Comparison of ENCODE assay signal across 9 cellular contexts in the genomic region with DNA sequence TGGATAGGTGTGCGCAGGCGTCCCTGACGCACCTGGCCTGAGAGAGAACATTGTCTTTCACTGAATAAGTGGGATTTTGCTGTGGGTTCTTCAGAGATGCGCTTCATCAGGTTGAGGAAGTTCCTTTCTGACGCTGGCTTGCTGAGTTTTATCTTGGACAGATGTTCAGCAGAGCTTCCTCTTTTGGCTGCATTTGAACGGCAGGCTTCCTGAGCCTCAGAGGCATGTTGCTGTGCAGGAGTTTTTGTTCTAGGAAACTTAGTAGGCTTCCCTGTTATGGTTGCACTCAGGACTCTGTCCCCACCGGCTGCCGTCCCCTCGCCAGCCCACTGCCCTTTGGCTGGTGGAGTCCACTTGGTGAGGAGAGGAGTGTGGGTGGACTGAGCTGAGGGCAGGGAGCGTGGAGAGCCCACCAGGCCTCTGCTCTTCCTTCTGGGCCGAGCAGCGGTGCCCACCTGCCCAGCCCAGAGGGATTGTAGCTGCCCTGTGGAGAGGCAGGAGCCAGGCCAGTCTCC. TPM values are rescaled to one million over a fixed set of nuclear protein-coding genes. Genes with fewer than 3 reads are reported as not detected.
DNase-seq lines count a peak whose midpoint lies in the region; ATAC-seq and TF ChIP-seq lines count a peak whose summit lies in the region.
"Had no signal": no experiment of that assay in that cellular context is flagged by ENCODE, and none has a peak within 500 bp of the region (broad histone marks: within the 10 kb centered on the region; RNA-seq: fewer than 3 reads in every experiment).

No MANE protein-coding gene starts in this region.

- H3K9me3 ChIP-seq in T-helper 17 cell (ENCODE audit: control insufficient read depth, low read length, poor library complexity, severe bottlenecking) (no peaks in the 10 kb centered on the region), lung (ENCODE audit: control insufficient read depth in 2 of 2, insufficient read depth in 1 of 2, low read length in 1 of 2) (no peaks in the 10 kb centered on the region), aorta (ENCODE audit: control insufficient read depth, low read length) (no peaks in the 10 kb centered on the region), colonic mucosa (no peaks in the 10 kb centered on the region)

- no peaks in the 10 kb centered on the region for H3K27me3 Mint-ChIP-seq in activated naive CD8-positive, alpha-beta T cell treated with anti-CD3 and anti-CD28 coated beads for 36 hours
- H3K27me3 Mint-ChIP-seq in activated naive CD8-positive, alpha-beta T cell treated with anti-CD3 and anti-CD28 coated beads, Interleukin-2, amount 50 U/mL, for 24 hours, result no peaks in the 10 kb centered on the region
- H3K27me3 Mint-ChIP-seq in T-helper 17 cell, result no peaks in the 10 kb centered on the region

- H3K9me3 Mint-ChIP-seq in activated naive CD8-positive, alpha-beta T cell treated with anti-CD3 and anti-CD28 coated beads for 36 hours, result no peaks in the 10 kb centered on the region
- no peaks in the 10 kb centered on the region for H3K9me3 Mint-ChIP-seq in activated naive CD8-positive, alpha-beta T cell treated with anti-CD3 and anti-CD28 coated beads, Interleukin-2, amount 50 U/mL, for 24 hours

- H3K36me3 ChIP-seq in lung (ENCODE audit: control insufficient read depth in 2 of 2, insufficient read depth in 2 of 2, low read length in 2 of 2) (peaks cover 8 to 54% of the 10 kb centered on the region in 2 donors), aorta (ENCODE audit: control insufficient read depth in 1 of 2, insufficient read depth in 2 of 2, low read length in 1 of 2) (peaks cover 0 to 2% of the 10 kb centered on the region in 2 donors), colonic mucosa (peaks cover 12% of the 10 kb centered on the region)

- H3K4me1 ChIP-seq in lung (ENCODE audit: control insufficient read depth in 2 of 2, insufficient read depth in 2 of 2, low read length in 2 of 2) (peaks cover 0 to 4% of the 10 kb centered on the region in 2 donors), aorta (ENCODE audit: control insufficient read depth in 1 of 2, insufficient read depth in 2 of 2, low read length in 2 of 2) (no peaks in the 10 kb centered on the region), colonic mucosa (no peaks in the 10 kb centered on the region)

- H3K27ac ChIP-seq in lung (ENCODE audit: low read depth in 1 of 2, low read length in 1 of 2) (peak overlapping the region; percentile 5 to 39), aorta (ENCODE audit: low read depth in 1 of 2, low read length in 2 of 2) (no peak overlapping the region), colonic mucosa (no peak overlapping the region)

- no peak for ATAC-seq in activated naive CD8-positive, alpha-beta T cell treated with anti-CD3 and anti-CD28 coated beads, Interleukin-2, amount 50 U/mL, for 24 hours
- ATAC-seq in T-helper 17 cell, result peak; percentile 58
- peak; percentile 35 for ATAC-seq in lung (ENCODE audit: insufficient read depth, low FRiP score)
- peak; percentile 21 for ATAC-seq in aorta (ENCODE audit: low FRiP score)
- no peak for ATAC-seq in GM19351 (IDR thresholded peaks at IDR 0.05; ENCODE audit: unreplicated experiment)
- ATAC-seq in HG02852 (IDR thresholded peaks at IDR 0.05; ENCODE audit: unreplicated experiment), result no peak

- no peak overlapping the region for H3K9ac ChIP-seq in colonic mucosa (ENCODE audit: low read depth in 2 of 2, low read length in 2 of 2)

- H3K27ac Mint-ChIP-seq in activated naive CD8-positive, alpha-beta T cell treated with anti-CD3 and anti-CD28 coated beads for 36 hours, result peak overlapping the region; percentile 25
- H3K27ac Mint-ChIP-seq in activated naive CD8-positive, alpha-beta T cell treated with anti-CD3 and anti-CD28 coated beads, Interleukin-2, amount 50 U/mL, for 24 hours, result no peak overlapping the region
- no peak overlapping the region for H3K27ac Mint-ChIP-seq in T-helper 17 cell

- H3K27me3 ChIP-seq in lung (ENCODE audit: control insufficient read depth, insufficient read depth) (no peaks in the 10 kb centered on the region), aorta (ENCODE audit: control insufficient read depth in 1 of 2, insufficient read depth in 2 of 2, low read length in 1 of 2) (no peaks in the 10 kb centered on the region), colonic mucosa (no peaks in the 10 kb centered on the region)

- 35 to 59% methylated on average over 12 of the region's 12 CpGs for WGBS in lung, 2 donors
- WGBS in aorta, 2 donors, result 85 to 86% methylated on average over 12 of the region's 12 CpGs

- H3K4me3 Mint-ChIP-seq in activated naive CD8-positive, alpha-beta T cell treated with anti-CD3 and anti-CD28 coated beads for 36 hours, result no peak overlapping the region
- no peak overlapping the region for H3K4me3 Mint-ChIP-seq in activated naive CD8-positive, alpha-beta T cell treated with anti-CD3 and anti-CD28 coated beads, Interleukin-2, amount 50 U/mL, for 24 hours
- no peak overlapping the region for H3K4me3 Mint-ChIP-seq in T-helper 17 cell

- H3K4me1 Mint-ChIP-seq in activated naive CD8-positive, alpha-beta T cell treated with anti-CD3 and anti-CD28 coated beads for 36 hours, result peaks cover 8% of the 10 kb centered on the region
- H3K4me1 Mint-ChIP-seq in activated naive CD8-positive, alpha-beta T cell treated with anti-CD3 and anti-CD28 coated beads, Interleukin-2, amount 50 U/mL, for 24 hours, result peaks cover 5% of the 10 kb centered on the region
- H3K4me1 Mint-ChIP-seq in T-helper 17 cell, result peaks cover 2% of the 10 kb centered on the region

- peaks cover 11% of the 10 kb centered on the region for H3K36me3 Mint-ChIP-seq in activated naive CD8-positive, alpha-beta T cell treated with anti-CD3 and anti-CD28 coated beads for 36 hours
- H3K36me3 Mint-ChIP-seq in activated naive CD8-positive, alpha-beta T cell treated with anti-CD3 and anti-CD28 coated beads, Interleukin-2, amount 50 U/mL, for 24 hours (ENCODE audit: low read depth), result peaks cover 15% of the 10 kb centered on the region
- no peaks in the 10 kb centered on the region for H3K36me3 Mint-ChIP-seq in T-helper 17 cell (ENCODE audit: low read depth)

- intact Hi-C loops in aorta (cut with DNase I) (no loop called here), colonic mucosa (cut with DNase I) (no loop called here)

- TF ChIP-seq CTCF in lung (IDR thresholded peaks at IDR 0.05; ENCODE audit: control extremely low read depth, extremely low read depth) (no peak), colonic mucosa (IDR thresholded peaks at IDR 0.05) (no peak)

- DNase-seq in activated naive CD8-positive, alpha-beta T cell treated with anti-CD3 and anti-CD28 coated beads for 36 hours, result no peak
- no peak for DNase-seq in activated naive CD8-positive, alpha-beta T cell treated with anti-CD3 and anti-CD28 coated beads, Interleukin-2, amount 50 U/mL, for 24 hours
- DNase-seq in T-helper 17 cell (no peak), lung (ENCODE audit: low spot score) (no peak), aorta (no peak), colonic mucosa (no peak)
- DNase-seq: NCI-H2081 had no signal

- no peak overlapping the region for H3K4me3 ChIP-seq in lung
- no peak overlapping the region for H3K4me3 ChIP-seq in aorta (ENCODE audit: low read length in 2 of 2)
- H3K4me3 ChIP-seq in colonic mucosa, result no peak overlapping the region

RNA-seq across cellular contexts. Expression of a gene that starts 17.2 kb away (rescaled TPM):
- total RNA-seq in activated naive CD8-positive, alpha-beta T cell treated with anti-CD3 and anti-CD28 coated beads for 36 hours, result 10 to 100 TPM; 33.1 to 36.3 TPM
- 10 to 100 TPM; 29.2 to 37.5 TPM for total RNA-seq in T-helper 17 cell
- 10 to 100 TPM; 18.5 to 39.9 TPM for total RNA-seq in lung
- 10 to 100 TPM; 15.8 to 25.7 TPM for polyA plus RNA-seq in lung
- total RNA-seq in aorta, result 10 to 100 TPM; 27.8 to 39.5 TPM
- 10 to 100 TPM; 16.8 to 19.2 TPM for polyA plus RNA-seq in aorta
- 10 to 100 TPM; 30.7 to 43.9 TPM for total RNA-seq in colonic mucosa

RNA-seq across cellular contexts. Expression of a gene that starts 18.9 kb away (rescaled TPM):
- 100 to 1,000 TPM; 136 to 155 TPM for total RNA-seq in activated naive CD8-positive, alpha-beta T cell treated with anti-CD3 and anti-CD28 coated beads for 36 hours
- total RNA-seq in T-helper 17 cell, result 100 to 1,000 TPM; 554 to 555 TPM
- 100 to 1,000 TPM; 518 to 912 TPM for total RNA-seq in lung
- 1,000 to 10,000 TPM in 1 of 2 donors, 100 to 1,000 TPM in 1; 481 to 1,176 TPM for polyA plus RNA-seq in lung
- total RNA-seq in aorta, result 1,000 to 10,000 TPM; 1,566 to 1,734 TPM
- polyA plus RNA-seq in aorta, result 1,000 to 10,000 TPM in 1 of 2 donors, 100 to 1,000 TPM in 1; 239 to 1,307 TPM
- 100 to 1,000 TPM; 269 to 502 TPM for total RNA-seq in colonic mucosa

RNA-seq across cellular contexts. Expression of a gene that starts 21.2 kb away (rescaled TPM):
- total RNA-seq in activated naive CD8-positive, alpha-beta T cell treated with anti-CD3 and anti-CD28 coated beads for 36 hours, result 10 to 100 TPM; 15.4 to 15.7 TPM
- total RNA-seq in T-helper 17 cell (10 to 100 TPM; 57.7 to 61.6 TPM), lung (10 to 100 TPM in 1 of 2 donors, 1 to 10 TPM in 1; 7.3 to 15.6 TPM), aorta (10 to 100 TPM in 1 of 2 donors, 1 to 10 TPM in 1; 9.1 to 16.0 TPM), colonic mucosa (1 to 10 TPM; 4.4 to 6.9 TPM)
- polyA plus RNA-seq in lung (1 to 10 TPM; 5.5 to 9.0 TPM), aorta (10 to 100 TPM in 1 of 2 donors, 1 to 10 TPM in 1; 5.6 to 10.7 TPM)

RNA-seq across cellular contexts. Expression of a gene that starts 49.1 kb away (rescaled TPM):
- total RNA-seq in activated naive CD8-positive, alpha-beta T cell treated with anti-CD3 and anti-CD28 coated beads for 36 hours, result under 1 TPM; 0.49 to 0.54 TPM
- under 1 TPM; 0.21 to 0.45 TPM for total RNA-seq in T-helper 17 cell
- under 1 TPM in 1 of 2 donors, not detected in 1; 0.21 TPM for total RNA-seq in lung
- under 1 TPM; 0.24 to 0.27 TPM for polyA plus RNA-seq in lung
- total RNA-seq in aorta, result under 1 TPM in 1 of 2 donors, not detected in 1; 0.16 TPM
- polyA plus RNA-seq in aorta, result under 1 TPM in 1 of 2 donors, not detected in 1; 0.88 TPM
- total RNA-seq in colonic mucosa, result under 1 TPM; 0.48 to 0.77 TPM

Comparison
In these comparisons a context has a peak if more than half of its experiments do, and no peak if none do; other contexts are left out.
1. ATAC-seq: peak in T-helper 17 cell (single experiment), lung (single experiment) and aorta (single experiment); none in activated naive CD8-positive, alpha-beta T cell treated with anti-CD3 and anti-CD28 coated beads, Interleukin-2, amount 50 U/mL, for 24 hours (single experiment), GM19351 (single experiment) and HG02852 (single experiment).
2. H3K27ac ChIP-seq: peak in lung (2 of 2); none in aorta (0 of 2) and colonic mucosa (single experiment).